Comparison of ENCODE assay signal across 26 cellular contexts in genomic region chr2:53944542-53944941, GRCh38.
"Had no signal": no experiment of that assay in that cellular context is flagged by ENCODE, and none has a peak within 500 bp of the region (broad histone marks: within the 10 kb centered on the region; RNA-seq: fewer than 3 reads in every experiment).

No MANE protein-coding gene starts in this region.

- H3K27me3 ChIP-seq: esophagus squamous epithelium, neutrophil, pancreas, right lobe of liver, suprapubic skin, transverse colon, upper lobe of right lung, uterus had no signal

- H3K9me3 ChIP-seq: esophagus squamous epithelium, mucosa of descending colon, neutrophil, pancreas, right lobe of liver, suprapubic skin, transverse colon, upper lobe of right lung, uterus had no signal

- DNase-seq: dermis blood vessel endothelial cell; effector memory CD8-positive, alpha-beta T cell; erythroblast; esophagus squamous epithelium; foreskin melanocyte; hypothalamus; kidney; mesenchymal stem cell; mucosa of descending colon; naive B cell; pancreas; right lobe of liver; stimulated activated CD4-positive, alpha-beta T cell treated with anti-CD3 and anti-CD28 coated beads, Interleukin-12 subunit alpha, Interleukin-12 subunit beta, amount 100 ng/mL, for 4 hours; stimulated activated CD4-positive, alpha-beta T cell treated with anti-CD3 and anti-CD28 coated beads, Interleukin-1b, Interleukin-23, amount 100 ng/mL, for 48 hours; stimulated activated CD4-positive, alpha-beta T cell treated with anti-CD3 and anti-CD28 coated beads, Interleukin-4, amount 100 ng/mL, for 1 hour; stimulated activated CD8-positive, alpha-beta memory T cell treated with anti-CD3 and anti-CD28 coated beads, Interleukin-4, amount 100 ng/mL, for 48 hours; stimulated activated naive CD4-positive, alpha-beta T cell; stimulated activated naive CD8-positive, alpha-beta T cell treated with anti-CD3 and anti-CD28 coated beads, Interleukin-15, amount 100 ng/mL, for 72 hours; transverse colon; upper lobe of right lung; uterus had no signal

- H3K27ac ChIP-seq: coronary artery, esophagus squamous epithelium, neutrophil, pancreas, right lobe of liver, suprapubic skin, transverse colon, upper lobe of right lung had no signal

- FAIRE-seq: endometrium, kidney, pancreas had no signal

- H3K4me3 ChIP-seq: coronary artery, esophagus squamous epithelium, mucosa of descending colon, pancreas, right lobe of liver, smooth muscle cell, suprapubic skin, transverse colon, upper lobe of right lung, uterus had no signal

- H3K4me1 ChIP-seq: right lobe of liver, suprapubic skin, uterus had no signal

- H3K36me3 ChIP-seq: pancreas, uterus had no signal
